20 cellular contexts compared by ENCODE assay signal in genomic region chr18:55116855-55117254, GRCh38.
"Had no signal": no experiment of that assay in that cellular context is flagged by ENCODE, and none has a peak within 500 bp of the region (broad histone marks: within the 10 kb centered on the region; RNA-seq: fewer than 3 reads in every experiment).

No MANE protein-coding gene starts in this region.

- H3K9ac ChIP-seq: parathyroid adenoma had no signal

- H2AFZ ChIP-seq: parathyroid adenoma had no signal

- H3K36me3 Mint-ChIP-seq: activated naive CD4-positive, alpha-beta T cell treated with anti-CD3 and anti-CD28 coated beads, Interleukin-2, amount 50 U/mL, for 24 hours; naive thymus-derived CD8-positive, alpha-beta T cell; T-cell; WTC11 had no signal

- H3K27ac Mint-ChIP-seq: activated CD4-positive, alpha-beta T cell treated with anti-CD3 and anti-CD28 coated beads for 36 hours; activated naive CD4-positive, alpha-beta T cell treated with anti-CD3 and anti-CD28 coated beads, Interleukin-2, amount 50 U/mL, for 24 hours; naive thymus-derived CD8-positive, alpha-beta T cell; T-cell; WTC11 had no signal

- H3K27ac ChIP-seq: adrenal gland, esophagus squamous epithelium, foreskin keratinocyte, neutrophil, parathyroid adenoma, spleen had no signal

- H3K9me3 ChIP-seq: adrenal gland, esophagus squamous epithelium, neutrophil, sigmoid colon, spleen, thyroid gland had no signal

- DNase-seq: activated CD4-positive, alpha-beta T cell treated with anti-CD3 and anti-CD28 coated beads for 36 hours; activated CD4-positive, alpha-beta T cell treated with anti-CD3 and anti-CD28 coated beads, Interleukin-2, amount 50 U/mL, for 48 hours; activated gamma-delta T cell; adrenal gland; dermis blood vessel endothelial cell; effector memory CD4-positive, alpha-beta T cell; esophagus squamous epithelium; foreskin keratinocyte; glutamatergic neuron; mesenchymal stem cell; naive thymus-derived CD8-positive, alpha-beta T cell; sigmoid colon; spleen; stimulated activated naive CD4-positive, alpha-beta T cell treated with Interleukin-2 at 50 U/mL for 16 hours; T-cell; thyroid gland had no signal

- H3K36me3 ChIP-seq: adrenal gland, esophagus squamous epithelium, neutrophil, sigmoid colon, spleen, thyroid gland had no signal

- H3K4me1 Mint-ChIP-seq: activated CD4-positive, alpha-beta T cell treated with anti-CD3 and anti-CD28 coated beads for 36 hours; activated naive CD4-positive, alpha-beta T cell treated with anti-CD3 and anti-CD28 coated beads, Interleukin-2, amount 50 U/mL, for 24 hours; naive thymus-derived CD8-positive, alpha-beta T cell; T-cell; WTC11 had no signal

- H3K4me1 ChIP-seq: adrenal gland, esophagus squamous epithelium, foreskin keratinocyte, parathyroid adenoma, spleen, thyroid gland had no signal

- H3K4me3 ChIP-seq: adrenal gland, esophagus squamous epithelium, sigmoid colon, spleen, thyroid gland had no signal

- H3K9me3 Mint-ChIP-seq: naive thymus-derived CD8-positive, alpha-beta T cell; T-cell; WTC11 had no signal

- H3K27me3 ChIP-seq: adrenal gland, esophagus squamous epithelium, foreskin keratinocyte, neutrophil, sigmoid colon, spleen, thyroid gland had no signal

- H3K79me2 ChIP-seq: parathyroid adenoma had no signal

- H3K27me3 Mint-ChIP-seq: activated CD4-positive, alpha-beta T cell treated with anti-CD3 and anti-CD28 coated beads for 36 hours; activated naive CD4-positive, alpha-beta T cell treated with anti-CD3 and anti-CD28 coated beads, Interleukin-2, amount 50 U/mL, for 24 hours; T-cell had no signal

- H3K4me3 Mint-ChIP-seq: activated CD4-positive, alpha-beta T cell treated with anti-CD3 and anti-CD28 coated beads for 36 hours; activated naive CD4-positive, alpha-beta T cell treated with anti-CD3 and anti-CD28 coated beads, Interleukin-2, amount 50 U/mL, for 24 hours; naive thymus-derived CD8-positive, alpha-beta T cell; T-cell; WTC11 had no signal

- ATAC-seq: activated CD4-positive, alpha-beta T cell treated with anti-CD3 and anti-CD28 coated beads for 36 hours; foreskin keratinocyte; naive thymus-derived CD8-positive, alpha-beta T cell; T-cell; WTC11 had no signal
